ENCODE assay signal across 20 cellular contexts in the genomic region with DNA sequence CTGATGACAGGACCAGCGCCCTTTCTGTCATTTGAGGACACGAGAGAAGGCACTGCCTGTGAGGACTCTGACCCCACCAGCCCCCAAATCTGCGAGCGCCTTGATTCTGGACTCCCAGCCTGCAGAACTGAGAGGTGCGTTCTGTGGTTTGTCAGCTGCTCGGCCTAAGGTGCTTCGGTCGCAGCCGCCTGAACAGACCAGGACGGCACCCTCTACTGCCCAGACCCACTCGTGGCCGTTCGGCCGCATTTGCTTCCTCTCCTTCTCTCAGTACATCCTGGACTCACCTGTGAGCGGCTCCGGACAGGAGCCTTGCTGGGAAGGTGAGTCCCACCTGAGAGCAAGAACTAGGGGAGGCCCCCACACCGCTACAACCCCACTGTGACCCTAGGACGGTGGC.
"Had no signal": no experiment of that assay in that cellular context is flagged by ENCODE, and none has a peak within 500 bp of the region (broad histone marks: within the 10 kb centered on the region; RNA-seq: fewer than 3 reads in every experiment).

No MANE protein-coding gene starts in this region.

- DNase-seq: cortex of kidney; dorsolateral prefrontal cortex; effector CD8-positive, alpha-beta T cell; hippocampal formation; mucosa of descending colon; occipital lobe; psoas muscle; retina; stimulated activated CD4-positive, alpha-beta T cell treated with anti-CD3 and anti-CD28 coated beads, Interleukin-2, amount 100 ng/mL, for 24 hours; stimulated activated naive CD4-positive, alpha-beta T cell treated with Interleukin-2 at 50 U/mL for 16 hours had no signal

- H3K27ac ChIP-seq: dorsolateral prefrontal cortex, heart left ventricle, neural progenitor cell, pancreas, psoas muscle, skin epidermis had no signal

- FAIRE-seq: frontal cortex, pancreas, urothelium cell line had no signal

- H3K9me3 Mint-ChIP-seq: naive thymus-derived CD8-positive, alpha-beta T cell; type B pancreatic cell had no signal

- H3K4me3 ChIP-seq: dorsolateral prefrontal cortex, heart left ventricle, mucosa of descending colon, neural progenitor cell, pancreas, psoas muscle, skin epidermis had no signal

- ATAC-seq: esophagus mucosa; mucosa of descending colon; naive thymus-derived CD8-positive, alpha-beta T cell; psoas muscle; sciatic nerve had no signal

- H3K9me3 ChIP-seq: heart left ventricle, mucosa of descending colon, pancreas, psoas muscle had no signal

- H3K4me1 ChIP-seq: neural progenitor cell, pancreas, psoas muscle had no signal

- H3K27me3 ChIP-seq: dorsolateral prefrontal cortex, heart left ventricle, neural progenitor cell, pancreas had no signal

- H3K9ac ChIP-seq: neural progenitor cell had no signal

- H3K4me2 ChIP-seq: neural progenitor cell had no signal

- H3K27me3 Mint-ChIP-seq: naive thymus-derived CD8-positive, alpha-beta T cell; type B pancreatic cell had no signal

- H3K27ac Mint-ChIP-seq: neural progenitor cell, type B pancreatic cell had no signal

- H3K4me3 Mint-ChIP-seq: neural progenitor cell, type B pancreatic cell had no signal

- H3K36me3 ChIP-seq: neural progenitor cell, pancreas had no signal

- H2AFZ ChIP-seq: neural progenitor cell had no signal
